In genomic region chr22:30411780-30412179, GRCh38 we compare ENCODE assay signal across 18 cellular contexts. TPM values are rescaled to one million over a fixed set of nuclear protein-coding genes. Genes with fewer than 3 reads are reported as not detected.
DNase-seq lines count a peak whose midpoint lies in the region; ATAC-seq and TF ChIP-seq lines count a peak whose summit lies in the region.
"Had no signal": no experiment of that assay in that cellular context is flagged by ENCODE, and none has a peak within 500 bp of the region (broad histone marks: within the 10 kb centered on the region; RNA-seq: fewer than 3 reads in every experiment).

No MANE protein-coding gene starts in this region.

- H3K4me1 Mint-ChIP-seq in activated CD4-positive, alpha-beta memory T cell treated with anti-CD3 and anti-CD28 coated beads, Interleukin-2, amount 10 ng/mL, durations not matched to agents 7 days and 5 days = peaks cover 21% of the 10 kb centered on the region
- H3K4me1 Mint-ChIP-seq in stimulated activated memory B cell treated with anti-CD40 and anti-IgM and Interleukin-4, amounts not matched to agents 10 μg/mL and 1 μg/mL and 100 μg/mL, for 72 hours = no peaks in the 10 kb centered on the region
- H3K4me1 Mint-ChIP-seq: IgD-negative memory B cell had no signal

- CTCF ChIA-PET in activated CD4-positive, alpha-beta memory T cell treated with anti-CD3 and anti-CD28 coated beads, Interleukin-2, amount 10 ng/mL, durations not matched to agents 7 days and 5 days (lab: Charles Lee) = interaction anchor here (0.8 to 2.9 kb wide), 6 partner anchors 11 to 124 kb away, joined by 3 to 11 read pairs (median 5); partner anchors contain the start of gene RNF215

- ATAC-seq in DND-41 (ENCODE audit: insufficient read depth, low read depth) (peak; percentile 31; the same call in 1 of the 3 replicates), GM19023 (IDR thresholded peaks at IDR 0.05; ENCODE audit: unreplicated experiment) (no peak)
- ATAC-seq in stimulated activated memory B cell treated with anti-CD40 and anti-IgM and Interleukin-4, amounts not matched to agents 10 μg/mL and 1 μg/mL and 100 μg/mL, for 72 hours = no peak
- ATAC-seq: mucosa of descending colon, upper lobe of right lung had no signal

- no peak overlapping the region for H3K27ac ChIP-seq in DND-41 (ENCODE audit: low read length)
- H3K27ac ChIP-seq in epithelial cell of prostate = peak overlapping the region; percentile 76
- H3K27ac ChIP-seq: HL-60, upper lobe of right lung had no signal

- H3K9me3 ChIP-seq in DND-41 (ENCODE audit: insufficient read depth, low read length, severe bottlenecking) = no peaks in the 10 kb centered on the region
- H3K9me3 ChIP-seq: MG63, mucosa of descending colon, upper lobe of right lung had no signal

- H3K27ac Mint-ChIP-seq in activated CD4-positive, alpha-beta memory T cell treated with anti-CD3 and anti-CD28 coated beads, Interleukin-2, amount 10 ng/mL, durations not matched to agents 7 days and 5 days = no peak overlapping the region
- no peak overlapping the region for H3K27ac Mint-ChIP-seq in stimulated activated memory B cell treated with anti-CD40 and anti-IgM and Interleukin-4, amounts not matched to agents 10 μg/mL and 1 μg/mL and 100 μg/mL, for 72 hours
- H3K27ac Mint-ChIP-seq: dendritic cell treated with granulocyte-macrophage colony-stimulating factor and Interleukin-4, amounts not matched to agents 40 ng/mL and 50 ng/mL, for 4 days; IgD-negative memory B cell had no signal

- DNase-seq in DND-41 (no peak), SW480 (ENCODE audit: low spot score) (peak; percentile 48), epithelial cell of prostate (ENCODE audit: low read depth, low spot score) (peak; percentile 84)
- DNase-seq in activated CD4-positive, alpha-beta memory T cell treated with anti-CD3 and anti-CD28 coated beads, Interleukin-2, amount 10 ng/mL, durations not matched to agents 7 days and 5 days = no peak
- DNase-seq: activated CD4-positive, CD25-positive, alpha-beta regulatory T cell treated with anti-CD3 and anti-CD28 coated beads, Interleukin-2, amount 50 U/mL, for 72 hours; GF-D8; GOT3; MG63; mucosa of descending colon; NCI-H1436 treated with DMSO at 0.1 percent for 48 hours; NCI-H526; stimulated activated CD4-positive, alpha-beta T cell treated with anti-CD3 and anti-CD28 coated beads, Interleukin-4, amount 100 ng/mL, for 4 hours; upper lobe of right lung had no signal

- H3K36me3 ChIP-seq in DND-41 (ENCODE audit: insufficient read depth, low read length) = peaks cover 96% of the 10 kb centered on the region

- H3K4me1 ChIP-seq in DND-41 (ENCODE audit: insufficient read depth, low read length) = no peaks in the 10 kb centered on the region
- H3K4me1 ChIP-seq: upper lobe of right lung had no signal

- TF ChIP-seq CTCF in DND-41 (IDR thresholded peaks at IDR 0.05; ENCODE audit: borderline replicate concordance, extremely low read depth, low read length, poor library complexity, severe bottlenecking) = no peak

- no peak overlapping the region for H3K4me3 ChIP-seq in DND-41 (ENCODE audit: low read depth in 1 of 2, low read length in 2 of 2)
- H3K4me3 ChIP-seq: MG63, mucosa of descending colon, upper lobe of right lung had no signal

- H3K36me3 Mint-ChIP-seq in activated CD4-positive, alpha-beta memory T cell treated with anti-CD3 and anti-CD28 coated beads, Interleukin-2, amount 10 ng/mL, durations not matched to agents 7 days and 5 days (ENCODE audit: low read depth) = peaks cover 30% of the 10 kb centered on the region
- H3K36me3 Mint-ChIP-seq in stimulated activated memory B cell treated with anti-CD40 and anti-IgM and Interleukin-4, amounts not matched to agents 10 μg/mL and 1 μg/mL and 100 μg/mL, for 72 hours = peaks cover 26% of the 10 kb centered on the region

- no peaks in the 10 kb centered on the region for H3K9me3 Mint-ChIP-seq in activated CD4-positive, alpha-beta memory T cell treated with anti-CD3 and anti-CD28 coated beads, Interleukin-2, amount 10 ng/mL, durations not matched to agents 7 days and 5 days
- H3K9me3 Mint-ChIP-seq in stimulated activated memory B cell treated with anti-CD40 and anti-IgM and Interleukin-4, amounts not matched to agents 10 μg/mL and 1 μg/mL and 100 μg/mL, for 72 hours = no peaks in the 10 kb centered on the region
- H3K9me3 Mint-ChIP-seq: dendritic cell treated with granulocyte-macrophage colony-stimulating factor and Interleukin-4, amounts not matched to agents 40 ng/mL and 50 ng/mL, for 4 days; IgD-negative memory B cell had no signal

- no peak overlapping the region for H3K9ac ChIP-seq in DND-41 (ENCODE audit: low read depth, low read length)

- no peak overlapping the region for H2AFZ ChIP-seq in DND-41 (ENCODE audit: low read depth, low read length)

- no peaks in the 10 kb centered on the region for H3K27me3 Mint-ChIP-seq in activated CD4-positive, alpha-beta memory T cell treated with anti-CD3 and anti-CD28 coated beads, Interleukin-2, amount 10 ng/mL, durations not matched to agents 7 days and 5 days
- H3K27me3 Mint-ChIP-seq in stimulated activated memory B cell treated with anti-CD40 and anti-IgM and Interleukin-4, amounts not matched to agents 10 μg/mL and 1 μg/mL and 100 μg/mL, for 72 hours = no peaks in the 10 kb centered on the region
- H3K27me3 Mint-ChIP-seq: IgD-negative memory B cell had no signal

- 0 out of 2 replicates have a peak, but pooled peaks cover 2% of the 10 kb centered on the region for H4K20me1 ChIP-seq in DND-41 (ENCODE audit: insufficient read depth, low read length)

- POLR2A ChIA-PET in activated CD4-positive, alpha-beta memory T cell treated with anti-CD3 and anti-CD28 coated beads, Interleukin-2, amount 10 ng/mL, durations not matched to agents 7 days and 5 days (lab: Charles Lee) = interaction anchor here (1.2 to 6.0 kb wide), 3 partner anchors 12 to 18 kb away, joined by 3 to 53 read pairs (median 6); partner anchors contain the start of genes MTFP1 and SEC14L2

- H3K27me3 ChIP-seq in DND-41 (ENCODE audit: insufficient read depth, low read length, poor library complexity) = no peaks in the 10 kb centered on the region
- H3K27me3 ChIP-seq: MG63, upper lobe of right lung had no signal

- no peak overlapping the region for H3K4me2 ChIP-seq in DND-41 (ENCODE audit: insufficient read depth, low read length)

- no peak overlapping the region for H3K4me3 Mint-ChIP-seq in activated CD4-positive, alpha-beta memory T cell treated with anti-CD3 and anti-CD28 coated beads, Interleukin-2, amount 10 ng/mL, durations not matched to agents 7 days and 5 days
- no peak overlapping the region for H3K4me3 Mint-ChIP-seq in stimulated activated memory B cell treated with anti-CD40 and anti-IgM and Interleukin-4, amounts not matched to agents 10 μg/mL and 1 μg/mL and 100 μg/mL, for 72 hours
- H3K4me3 Mint-ChIP-seq: dendritic cell treated with granulocyte-macrophage colony-stimulating factor and Interleukin-4, amounts not matched to agents 40 ng/mL and 50 ng/mL, for 4 days; IgD-negative memory B cell had no signal

- no peaks in the 10 kb centered on the region for H3K79me2 ChIP-seq in DND-41 (ENCODE audit: insufficient read depth, low read length)

RNA-seq across cellular contexts. Expression of gene MTFP1, which starts 13.8 kb away (rescaled TPM):
- 10 to 100 TPM; 49.5 to 52.1 TPM for total RNA-seq in activated CD4-positive, alpha-beta memory T cell treated with anti-CD3 and anti-CD28 coated beads, Interleukin-2, amount 10 ng/mL, durations not matched to agents 7 days and 5 days

RNA-seq across cellular contexts. Expression of gene SEC14L2, which starts 15.0 kb away (rescaled TPM):
- 1 to 10 TPM; 5.6 to 7.4 TPM for total RNA-seq in activated CD4-positive, alpha-beta memory T cell treated with anti-CD3 and anti-CD28 coated beads, Interleukin-2, amount 10 ng/mL, durations not matched to agents 7 days and 5 days

RNA-seq across cellular contexts. Expression of gene RNF215, which starts 24.6 kb away (rescaled TPM):
- total RNA-seq in activated CD4-positive, alpha-beta memory T cell treated with anti-CD3 and anti-CD28 coated beads, Interleukin-2, amount 10 ng/mL, durations not matched to agents 7 days and 5 days = 10 to 100 TPM; 12.2 to 13.3 TPM

RNA-seq across cellular contexts. Expression of gene CCDC157, which starts 55.0 kb away (rescaled TPM):
- 1 to 10 TPM; 3.2 to 3.6 TPM for total RNA-seq in activated CD4-positive, alpha-beta memory T cell treated with anti-CD3 and anti-CD28 coated beads, Interleukin-2, amount 10 ng/mL, durations not matched to agents 7 days and 5 days

RNA-seq across cellular contexts. Expression of gene SF3A1, which starts 55.1 kb away (rescaled TPM):
- total RNA-seq in activated CD4-positive, alpha-beta memory T cell treated with anti-CD3 and anti-CD28 coated beads, Interleukin-2, amount 10 ng/mL, durations not matched to agents 7 days and 5 days = 100 to 1,000 TPM; 225 to 226 TPM

Comparison
In these comparisons a context has a peak if more than half of its experiments do, and no peak if none do; other contexts are left out.
1. DNase-seq: peak in SW480 (single experiment) and epithelial cell of prostate (single experiment); none in DND-41 (single experiment) and activated CD4-positive, alpha-beta memory T cell treated with anti-CD3 and anti-CD28 coated beads, Interleukin-2, amount 10 ng/mL, durations not matched to agents 7 days and 5 days (single experiment).